15 cellular contexts compared by ENCODE assay signal in the genomic region with DNA sequence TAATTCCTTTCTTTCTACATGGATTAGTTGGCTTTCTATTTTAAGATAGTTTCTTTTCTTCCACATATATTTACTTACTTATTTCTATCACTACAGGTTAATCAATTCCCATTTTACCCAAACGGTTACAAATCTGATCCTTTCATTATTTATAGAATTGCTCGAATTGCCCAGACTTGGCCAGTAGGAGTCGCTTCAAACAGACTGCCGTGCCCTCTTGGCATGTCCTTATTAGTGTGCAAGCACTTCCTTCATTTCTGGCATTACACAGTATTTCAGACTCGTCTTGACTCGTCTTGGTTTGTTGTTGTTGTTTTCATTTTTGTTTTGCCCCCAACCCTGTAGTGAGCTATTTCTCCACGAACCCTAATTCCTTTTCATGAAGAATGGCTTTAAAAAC.
DNase-seq lines count a peak whose midpoint lies in the region; ATAC-seq and TF ChIP-seq lines count a peak whose summit lies in the region.
"Had no signal": no experiment of that assay in that cellular context is flagged by ENCODE, and none has a peak within 500 bp of the region (broad histone marks: within the 10 kb centered on the region; RNA-seq: fewer than 3 reads in every experiment).

No MANE protein-coding gene starts in this region.

- H3F3A ChIP-seq in PC-3 (ENCODE audit: low read length, unreplicated experiment), result no peaks in the 10 kb centered on the region

- no peaks in the 10 kb centered on the region for H3K9me3 ChIP-seq in PC-3 (ENCODE audit: low read length)
- H3K9me3 ChIP-seq: ascending aorta had no signal

- no TSS peak for BruUV-seq in PC-3 (replicated peaks; lab: Mats Ljungman, UMichigan)

- H3K36me3 ChIP-seq in PC-3 (ENCODE audit: low read depth, low read length), result no peaks in the 10 kb centered on the region

- H3K27me3 ChIP-seq in PC-3 (ENCODE audit: low read length), result no peaks in the 10 kb centered on the region
- H3K27me3 ChIP-seq: ascending aorta had no signal

- peaks cover 0 to 2% (median 0%) of the 10 kb centered on the region in 3 donors for H3K27me3 Mint-ChIP-seq in CD14-positive monocyte (ENCODE audit: low read depth in 3 of 3)

- H2AFZ ChIP-seq in PC-3 (ENCODE audit: low read length), result no peak overlapping the region
- H2AFZ ChIP-seq: GM23248 had no signal

- no peak overlapping the region for H3K4me2 ChIP-seq in PC-3 (ENCODE audit: low read length)

- POLR2A ChIA-PET in PC-3 (lab: Charles Lee; ENCODE audit: unreplicated experiment), result no interaction called here

- no peaks in the 10 kb centered on the region for H3K79me2 ChIP-seq in PC-3 (ENCODE audit: low read length)

- TF ChIP-seq CTCF in CD14-positive monocyte (IDR thresholded peaks at IDR 0.05), result peak; percentile 36
- TF ChIP-seq CTCF in PC-3 (conservative IDR thresholded peaks at IDR 0.05; ENCODE audit: low read depth, low read length), result peak; percentile 41
- TF ChIP-seq CTCF in fibroblast of mammary gland (conservative IDR thresholded peaks at IDR 0.05; ENCODE audit: control insufficient read depth, insufficient read depth, low read depth, low read length), result peak; percentile 26

- H3K4me1 Mint-ChIP-seq in CD14-positive monocyte, result no peaks in the 10 kb centered on the region

- H3K4me3 Mint-ChIP-seq in CD14-positive monocyte, result peak overlapping the region; percentile 28 to 36

- H3K27ac ChIP-seq in PC-3 (ENCODE audit: low read length) (no peak overlapping the region), substantia nigra (ENCODE audit: low read depth, low read length, poor library complexity, severe bottlenecking) (no peak overlapping the region)
- H3K27ac ChIP-seq: ascending aorta, GM23248 had no signal

- H3K9me3 Mint-ChIP-seq in CD14-positive monocyte, result peaks cover 0 to 7% (median 0%) of the 10 kb centered on the region in 7 donors

- H3K36me3 Mint-ChIP-seq in CD14-positive monocyte, result peaks cover 13 to 18% of the 10 kb centered on the region in 2 donors

- intact Hi-C loops in CD14-positive monocyte (cut with micrococcal nuclease), result no loop called here
- intact Hi-C loops in PC-3 (cut with micrococcal nuclease), result no loop called here
- intact Hi-C loops in posterior cingulate gyrus (cut with DNase I), result no loop called here

- peak overlapping the region in 1 of 7 donors; percentile 48 for H3K27ac Mint-ChIP-seq in CD14-positive monocyte

- CTCF ChIA-PET in PC-3 (lab: Charles Lee), result no interaction called here

- ATAC-seq in PC-3 (no peak), GM19463 (IDR thresholded peaks at IDR 0.05; ENCODE audit: unreplicated experiment) (no peak)
- ATAC-seq: sciatic nerve had no signal

- H3K4me3 ChIP-seq in PC-3 (ENCODE audit: low read length) (no peak overlapping the region), fibroblast of mammary gland (ENCODE audit: control insufficient read depth, low read depth, low read length) (no peak overlapping the region)
- H3K4me3 ChIP-seq: ascending aorta, GM23248, lung had no signal

- H4K20me1 ChIP-seq in PC-3 (ENCODE audit: low read length), result no peaks in the 10 kb centered on the region

- DNase-seq in CD14-positive monocyte (ENCODE audit: low spot score) (no peak), H4 (ENCODE audit: low spot score) (peak; percentile 5), PC-3 (peak; percentile 3), fibroblast of mammary gland (ENCODE audit: low read depth) (peak; percentile 5), substantia nigra (lab: John Stamatoyannopoulos, UW) (no peak), inferior parietal cortex (ENCODE audit: extremely low spot score) (no peak), posterior cingulate gyrus (no peak)
- DNase-seq: COR-L47, GM23248, NCI-H187 treated with DMSO at 0.1 percent for 48 hours, SHP77 treated with DMSO at 0.1 percent for 48 hours had no signal

- no peak overlapping the region for H3K9ac ChIP-seq in PC-3 (ENCODE audit: low read length)
- H3K9ac ChIP-seq: GM23248 had no signal

- no peaks in the 10 kb centered on the region for H3K9me2 ChIP-seq in PC-3 (replicated peaks; ENCODE audit: low read length)

- H3K4me1 ChIP-seq in PC-3 (ENCODE audit: insufficient read depth, low read length), result no peaks in the 10 kb centered on the region
- H3K4me1 ChIP-seq: ascending aorta had no signal

Comparison
In these comparisons a context has a peak if more than half of its experiments do, and no peak if none do; other contexts are left out.
1. DNase-seq: peak in H4 (single experiment), PC-3 (single experiment) and fibroblast of mammary gland (single experiment); none in CD14-positive monocyte (single experiment), substantia nigra (0 of 49), inferior parietal cortex (single experiment) and posterior cingulate gyrus (0 of 10).
2. Peak in every context shown above with its lines, with median percentiles within 50 percentile points of each other: CTCF ChIP-seq.